In the genomic region with DNA sequence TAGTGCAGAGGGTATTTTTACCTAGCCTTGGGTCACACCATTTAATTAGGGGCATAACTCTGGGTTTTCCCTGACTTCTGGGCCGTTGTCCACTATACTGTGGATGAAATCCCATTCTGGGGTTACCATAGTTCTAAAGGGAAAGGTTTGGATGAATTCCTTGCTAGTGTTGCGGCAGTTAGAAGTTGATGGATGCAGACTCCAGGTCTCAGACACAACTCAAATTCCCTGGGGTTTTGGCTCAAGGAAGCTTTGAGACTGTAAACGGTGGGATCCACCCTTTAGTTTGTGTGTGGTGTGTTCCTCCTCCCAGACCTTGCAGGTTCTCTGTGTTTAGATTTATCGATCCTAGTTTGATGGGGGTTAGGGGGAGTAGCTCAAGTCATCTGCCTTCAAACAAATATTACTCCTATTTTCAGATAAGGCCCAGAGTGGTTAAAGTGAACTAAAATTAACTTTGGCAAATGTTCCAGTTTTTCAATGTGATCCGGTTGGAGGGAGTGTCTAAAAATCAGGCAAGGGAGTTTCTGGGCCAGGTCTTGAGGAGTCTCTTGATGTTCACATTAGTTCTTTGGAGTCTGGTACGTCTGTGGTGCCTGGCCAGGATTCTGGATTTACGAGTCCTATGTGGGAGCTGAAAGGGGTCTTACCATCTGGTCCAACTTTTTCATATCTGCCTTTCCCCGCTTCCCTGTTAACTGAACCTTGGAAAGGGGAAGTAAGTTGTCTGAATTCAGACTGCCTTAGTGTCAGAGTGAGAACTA, we compare ENCODE assay signal across 8 cellular contexts. TPM values are rescaled to one million over a fixed set of nuclear protein-coding genes. Genes with fewer than 3 reads are reported as not detected.
DNase-seq lines count a peak whose midpoint lies in the region; ATAC-seq, FAIRE-seq and TF ChIP-seq lines count a peak whose summit lies in the region.

No MANE protein-coding gene starts in this region.

- H3F3A ChIP-seq in MM.1S (ENCODE audit: insufficient read depth, low read length): peaks cover 15% of the 10 kb centered on the region

- H3K4me1 Mint-ChIP-seq in CD8-positive, alpha-beta memory T cell: peaks cover 68 to 88% (median 82%) of the 10 kb centered on the region in 3 donors

- peak overlapping the region; percentile 87 for H3K4me2 ChIP-seq in MM.1S (ENCODE audit: low read depth, low read length)

- H3K36me3 Mint-ChIP-seq in CD8-positive, alpha-beta memory T cell: peaks cover 0 to 21% (median 4%) of the 10 kb centered on the region in 3 donors

- peak overlapping the region; percentile 95 for H3K9ac ChIP-seq in MM.1S (ENCODE audit: low read length)
- H3K9ac ChIP-seq in mucosa of rectum (ENCODE audit: low read depth in 1 of 2, low read length in 2 of 2): peak overlapping the region; percentile 85 to 98

- TF ChIP-seq POLR2A in breast epithelium (IDR thresholded peaks at IDR 0.05): no peak

- H3K9me3 Mint-ChIP-seq in CD8-positive, alpha-beta memory T cell: no peaks in the 10 kb centered on the region

- intact Hi-C loops in breast epithelium (cut with DNase I; ENCODE audit: low total_unique reads): no loop called here
- intact Hi-C loops in sciatic nerve (cut with DNase I): no loop called here
- intact Hi-C loops in posterior vena cava (cut with DNase I): no loop called here

- H3K27me3 Mint-ChIP-seq in CD8-positive, alpha-beta memory T cell: peaks cover 0 to 6% of the 10 kb centered on the region in 2 donors

- POLR2A ChIA-PET in CD8-positive, alpha-beta memory T cell (lab: Charles Lee): interaction anchor here (0.5 to 0.6 kb wide), 2 partner anchors 1511 to 1782 kb away, joined by 3 to 5 read pairs; no protein-coding TSS in a partner anchor

- H3K9me3 ChIP-seq in CD8-positive, alpha-beta memory T cell (ENCODE audit: low read length): no peaks in the 10 kb centered on the region
- H3K9me3 ChIP-seq in MM.1S (replicated peaks; ENCODE audit: insufficient read depth, low read length): no peaks in the 10 kb centered on the region
- no peaks in the 10 kb centered on the region for H3K9me3 ChIP-seq in breast epithelium
- H3K9me3 ChIP-seq in mucosa of rectum (ENCODE audit: control insufficient read depth in 2 of 2, low read length in 2 of 2): no peaks in the 10 kb centered on the region

- H4K20me1 ChIP-seq in MM.1S (ENCODE audit: insufficient read depth, low read length): peaks cover 56% of the 10 kb centered on the region

- CTCF ChIA-PET in CD8-positive, alpha-beta memory T cell (lab: Charles Lee): no interaction called here

- peak overlapping the region; percentile 57 to 98 (median 96) for H3K27ac Mint-ChIP-seq in CD8-positive, alpha-beta memory T cell

- no peak for FAIRE-seq in D721Med (lab: Jason Lieb, UNC)

- H2AFZ ChIP-seq in MM.1S (ENCODE audit: low read length): no peak overlapping the region

- H3K27me3 ChIP-seq in CD8-positive, alpha-beta memory T cell (ENCODE audit: insufficient read depth, low read length, poor library complexity, severe bottlenecking): no peaks in the 10 kb centered on the region
- H3K27me3 ChIP-seq in MM.1S (replicated peaks; ENCODE audit: insufficient read depth, low read length) (no peaks in the 10 kb centered on the region), breast epithelium (no peaks in the 10 kb centered on the region), mucosa of rectum (ENCODE audit: control insufficient read depth in 2 of 2, insufficient read depth in 2 of 2, low read length in 2 of 2) (no peaks in the 10 kb centered on the region)

- no peak for DNase-seq in CD8-positive, alpha-beta memory T cell
- DNase-seq in MM.1S (no peak), breast epithelium (ENCODE audit: low spot score in 2 of 2) (no peak), sciatic nerve (ENCODE audit: low spot score) (no peak), D721Med (ENCODE audit: insufficient read length, low spot score) (no peak), posterior vena cava (ENCODE audit: low spot score) (no peak)
- no peak for DNase-seq in stimulated activated CD4-positive, alpha-beta T cell treated with anti-CD3 and anti-CD28 coated beads, Interleukin-4, amount 100 ng/mL, for 1 hour

- no peaks in the 10 kb centered on the region for H3K9me2 ChIP-seq in MM.1S (replicated peaks; ENCODE audit: insufficient read depth, low read length)

- H3K79me2 ChIP-seq in MM.1S (ENCODE audit: low read length): peaks cover 80% of the 10 kb centered on the region

- peaks cover 74% of the 10 kb centered on the region for H3K4me1 ChIP-seq in CD8-positive, alpha-beta memory T cell (ENCODE audit: insufficient read depth, low read length)
- H3K4me1 ChIP-seq in MM.1S (ENCODE audit: low read length) (peaks cover 38% of the 10 kb centered on the region), breast epithelium (peaks cover 0 to 21% of the 10 kb centered on the region in 2 donors), mucosa of rectum (ENCODE audit: control insufficient read depth in 2 of 2, insufficient read depth in 2 of 2, low read length in 2 of 2) (peaks cover 48 to 66% of the 10 kb centered on the region in 2 donors)

- H3K27ac ChIP-seq in CD8-positive, alpha-beta memory T cell (ENCODE audit: low read depth, low read length): peak overlapping the region; percentile 82
- peak overlapping the region; percentile 95; the same call in 1 of the 2 replicates for H3K27ac ChIP-seq in MM.1S (ENCODE audit: low read length)
- H3K27ac ChIP-seq in breast epithelium: peak overlapping the region; percentile 94 to 95
- peak overlapping the region; percentile 98 to 99 for H3K27ac ChIP-seq in mucosa of rectum (ENCODE audit: low read depth in 2 of 2, low read length in 2 of 2)

- H3K36me3 ChIP-seq in CD8-positive, alpha-beta memory T cell (ENCODE audit: insufficient read depth, low read length): no peaks in the 10 kb centered on the region
- 0 out of 2 replicates have a peak, but pooled peaks cover 7% of the 10 kb centered on the region for H3K36me3 ChIP-seq in MM.1S (replicated peaks; ENCODE audit: insufficient read depth, low read length)
- no peaks in the 10 kb centered on the region for H3K36me3 ChIP-seq in breast epithelium
- no peaks in the 10 kb centered on the region for H3K36me3 ChIP-seq in mucosa of rectum (ENCODE audit: control insufficient read depth in 2 of 2, insufficient read depth in 2 of 2, low read length in 2 of 2)

- TF ChIP-seq CTCF in MM.1S (IDR thresholded peaks at IDR 0.05; ENCODE audit: low read length): no peak
- no peak for TF ChIP-seq CTCF in breast epithelium (IDR thresholded peaks at IDR 0.05)
- TF ChIP-seq CTCF in D721Med (IDR thresholded peaks at IDR 0.05; ENCODE audit: insufficient read depth, missing control alignments): no peak

- peak overlapping the region; percentile 88 for H3K4me3 ChIP-seq in CD8-positive, alpha-beta memory T cell (ENCODE audit: low read length)
- H3K4me3 ChIP-seq in MM.1S (ENCODE audit: low read length) (peak overlapping the region; percentile 99), breast epithelium (peak overlapping the region; percentile 85 to 95 (median 85)), mucosa of rectum (ENCODE audit: low read length in 2 of 2) (peak overlapping the region; percentile 91 to 98)

- no peak for ATAC-seq in sciatic nerve

- H3K4me3 Mint-ChIP-seq in CD8-positive, alpha-beta memory T cell: peak overlapping the region; percentile 96 to 98 (median 97)

RNA-seq across cellular contexts. Expression of a gene that starts 1.5 kb away (rescaled TPM):
- total RNA-seq in CD8-positive, alpha-beta memory T cell: 100 to 1,000 TPM; 159 to 160 TPM
- 230 TPM for polyA plus RNA-seq in CD8-positive, alpha-beta memory T cell
- total RNA-seq in breast epithelium (100 to 1,000 TPM in 1 of 3 donors, 10 to 100 TPM in 2; 73.5 to 120 (median 96.4) TPM), sciatic nerve (94.6 TPM), posterior vena cava (10 to 100 TPM; 75.8 to 90.5 TPM)
